25 cellular contexts compared by ENCODE assay signal in the genomic region with DNA sequence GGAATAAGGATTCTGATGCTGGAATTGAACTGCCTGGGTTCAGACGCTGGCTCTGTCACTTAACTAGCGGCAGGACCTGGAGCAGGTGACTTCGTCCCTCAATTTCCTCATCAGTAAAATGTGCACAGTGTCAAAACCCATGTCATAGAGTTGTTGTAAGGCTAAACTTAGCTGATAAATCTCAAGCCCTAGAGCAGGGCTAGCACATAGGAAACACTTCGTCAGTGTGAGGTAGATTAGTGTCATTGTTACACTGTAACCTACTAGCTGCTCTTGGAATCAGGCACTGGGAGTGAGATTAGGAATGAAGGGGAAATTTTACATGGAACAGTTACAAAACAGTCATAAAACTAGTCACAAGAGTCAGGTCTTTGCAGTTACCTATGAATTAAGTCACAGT. TPM values are rescaled to one million over a fixed set of nuclear protein-coding genes. Genes with fewer than 3 reads are reported as not detected.
"Had no signal": no experiment of that assay in that cellular context is flagged by ENCODE, and none has a peak within 500 bp of the region (broad histone marks: within the 10 kb centered on the region; RNA-seq: fewer than 3 reads in every experiment).

No MANE protein-coding gene starts in this region.

- H3K36me3 ChIP-seq: ascending aorta, prostate gland, right lobe of liver, stomach had no signal

- H3K4me3 ChIP-seq: ascending aorta, prostate gland, right lobe of liver, stomach, testis had no signal

- H3K9me3 ChIP-seq: prostate gland, right lobe of liver, testis had no signal

- H3K4me1 ChIP-seq: prostate gland, right lobe of liver had no signal

- FAIRE-seq: keratinocyte, small intestine had no signal

- ATAC-seq: activated naive CD8-positive, alpha-beta T cell treated with anti-CD3 and anti-CD28 coated beads, Interleukin-2, amount 50 U/mL, for 24 hours; activated T-cell treated with anti-CD3 and anti-CD28 coated beads, Interleukin-2, amount 50 U/mL, for 4 hours; esophagus mucosa; left lobe of liver; right lobe of liver; SK-N-SH treated with all-trans-retinoic acid at 6 μM for 48 hours had no signal

- H3K27ac ChIP-seq: ascending aorta, prostate gland, right lobe of liver, stomach, testis had no signal

- DNase-seq: activated CD4-positive, alpha-beta T cell treated with anti-CD3 and anti-CD28 coated beads, Interleukin-2, amount 50 U/mL, for 1 hour; activated CD4-positive, CD25-positive, alpha-beta regulatory T cell treated with anti-CD3 and anti-CD28 coated beads, Interleukin-2, amount 50 U/mL, for 72 hours; activated CD8-positive, alpha-beta memory T cell treated with anti-CD3 and anti-CD28 coated beads, Interleukin-2, amount 50 U/mL, for 4 hours; activated naive CD4-positive, alpha-beta T cell treated with anti-CD3 and anti-CD28 coated beads, Interleukin-2, amount 10 ng/mL, durations not matched to agents 7 days and 5 days; activated naive CD8-positive, alpha-beta T cell treated with anti-CD3 and anti-CD28 coated beads, Interleukin-2, amount 50 U/mL, for 24 hours; activated T-cell treated with anti-CD3 and anti-CD28 coated beads, Interleukin-2, amount 50 U/mL, for 4 hours; cerebellar nuclear complex; cortex of kidney; hypothalamus; mammary epithelial cell; right lobe of liver; small intestine; stimulated activated CD4-positive, alpha-beta T cell treated with anti-CD3 and anti-CD28 coated beads, Interleukin-15, amount 100 ng/mL, for 24 hours; stimulated activated CD4-positive, alpha-beta T cell treated with anti-CD3 and anti-CD28 coated beads, Interleukin-4, amount 100 ng/mL, for 1 hour; stomach; T-helper 1 cell; T1000; testis had no signal

- H3K27me3 ChIP-seq: ascending aorta, right lobe of liver, stomach, testis had no signal

RNA-seq across cellular contexts. Expression of a gene that starts 56.1 kb away (rescaled TPM):
- total RNA-seq: activated T-cell treated with anti-CD3 and anti-CD28 coated beads, Interleukin-2, amount 50 U/mL, for 4 hours; glomerular endothelial cell; mammary epithelial cell had no signal
- polyA plus RNA-seq: keratinocyte, mammary epithelial cell had no signal
